ENCODE assay signal across 1 cellular context in the genomic region with DNA sequence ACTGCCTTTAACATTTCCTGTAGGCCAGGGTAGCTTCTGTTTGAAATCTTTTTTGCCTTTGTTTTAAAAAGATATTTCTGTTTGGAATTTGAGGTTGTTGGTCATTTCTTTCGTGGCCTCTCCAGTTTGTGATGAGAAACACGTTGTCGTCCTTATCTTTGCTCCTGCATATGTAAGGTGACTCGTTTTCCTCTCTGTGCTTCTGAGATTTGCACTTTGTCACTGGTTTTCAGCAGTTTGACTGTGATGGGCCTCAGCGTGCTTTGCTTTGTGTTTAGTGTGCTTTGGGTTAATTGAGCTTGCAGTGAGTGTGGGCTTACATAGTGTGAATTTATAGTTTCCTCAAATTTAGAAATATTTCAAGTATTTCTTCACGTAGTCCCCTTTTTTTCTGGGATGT.
TF ChIP-seq lines count a peak whose summit lies in the region.

No MANE protein-coding gene starts in this region.

TF ChIP-seq in WTC11, 78 proteins besides CTCF, POLR2A, EP300 and RAD21:
- TF ChIP-seq, protein P1, sequence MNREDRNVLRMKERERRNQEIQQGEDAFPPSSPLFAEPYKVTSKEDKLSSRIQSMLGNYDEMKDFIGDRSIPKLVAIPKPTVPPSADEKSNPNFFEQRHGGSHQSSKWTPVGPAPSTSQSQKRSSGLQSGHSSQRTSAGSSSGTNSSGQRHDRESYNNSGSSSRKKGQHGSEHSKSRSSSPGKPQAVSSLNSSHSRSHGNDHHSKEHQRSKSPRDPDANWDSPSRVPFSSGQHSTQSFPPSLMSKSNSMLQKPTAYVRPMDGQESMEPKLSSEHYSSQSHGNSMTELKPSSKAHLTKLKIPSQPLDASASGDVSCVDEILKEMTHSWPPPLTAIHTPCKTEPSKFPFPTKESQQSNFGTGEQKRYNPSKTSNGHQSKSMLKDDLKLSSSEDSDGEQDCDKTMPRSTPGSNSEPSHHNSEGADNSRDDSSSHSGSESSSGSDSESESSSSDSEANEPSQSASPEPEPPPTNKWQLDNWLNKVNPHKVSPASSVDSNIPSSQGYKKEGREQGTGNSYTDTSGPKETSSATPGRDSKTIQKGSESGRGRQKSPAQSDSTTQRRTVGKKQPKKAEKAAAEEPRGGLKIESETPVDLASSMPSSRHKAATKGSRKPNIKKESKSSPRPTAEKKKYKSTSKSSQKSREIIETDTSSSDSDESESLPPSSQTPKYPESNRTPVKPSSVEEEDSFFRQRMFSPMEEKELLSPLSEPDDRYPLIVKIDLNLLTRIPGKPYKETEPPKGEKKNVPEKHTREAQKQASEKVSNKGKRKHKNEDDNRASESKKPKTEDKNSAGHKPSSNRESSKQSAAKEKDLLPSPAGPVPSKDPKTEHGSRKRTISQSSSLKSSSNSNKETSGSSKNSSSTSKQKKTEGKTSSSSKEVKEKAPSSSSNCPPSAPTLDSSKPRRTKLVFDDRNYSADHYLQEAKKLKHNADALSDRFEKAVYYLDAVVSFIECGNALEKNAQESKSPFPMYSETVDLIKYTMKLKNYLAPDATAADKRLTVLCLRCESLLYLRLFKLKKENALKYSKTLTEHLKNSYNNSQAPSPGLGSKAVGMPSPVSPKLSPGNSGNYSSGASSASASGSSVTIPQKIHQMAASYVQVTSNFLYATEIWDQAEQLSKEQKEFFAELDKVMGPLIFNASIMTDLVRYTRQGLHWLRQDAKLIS (CRISPR knock-in tag; IDR thresholded peaks at IDR 0.05; ENCODE audit: borderline replicate concordance): no peak
- TF ChIP-seq GRHL2 (CRISPR knock-in tag; IDR thresholded peaks at IDR 0.05; ENCODE audit: insufficient replicate concordance, severe bottlenecking) (no peak), FOXK1 (CRISPR knock-in tag; IDR thresholded peaks at IDR 0.05) (no peak), NFYB (CRISPR knock-in tag; conservative IDR thresholded peaks at IDR 0.05; ENCODE audit: low read depth) (no peak), ATF1 (CRISPR knock-in tag; IDR thresholded peaks at IDR 0.05) (no peak), TEAD1 (CRISPR knock-in tag; IDR thresholded peaks at IDR 0.05) (no peak), ELF4 (CRISPR knock-in tag; IDR thresholded peaks at IDR 0.05; ENCODE audit: low read depth) (no peak), OVOL2 (CRISPR knock-in tag; IDR thresholded peaks at IDR 0.05; ENCODE audit: borderline replicate concordance) (no peak)
- TF ChIP-seq, protein P2, sequence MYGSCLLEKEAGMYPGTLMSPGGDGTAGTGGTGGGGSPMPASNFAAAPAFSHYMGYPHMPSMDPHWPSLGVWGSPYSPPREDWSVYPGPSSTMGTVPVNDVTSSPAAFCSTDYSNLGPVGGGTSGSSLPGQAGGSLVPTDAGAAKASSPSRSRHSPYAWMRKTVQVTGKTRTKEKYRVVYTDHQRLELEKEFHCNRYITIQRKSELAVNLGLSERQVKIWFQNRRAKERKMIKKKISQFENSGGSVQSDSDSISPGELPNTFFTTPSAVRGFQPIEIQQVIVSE (CRISPR knock-in tag; IDR thresholded peaks at IDR 0.05; ENCODE audit: borderline replicate concordance): no peak
- TF ChIP-seq, protein P3, sequence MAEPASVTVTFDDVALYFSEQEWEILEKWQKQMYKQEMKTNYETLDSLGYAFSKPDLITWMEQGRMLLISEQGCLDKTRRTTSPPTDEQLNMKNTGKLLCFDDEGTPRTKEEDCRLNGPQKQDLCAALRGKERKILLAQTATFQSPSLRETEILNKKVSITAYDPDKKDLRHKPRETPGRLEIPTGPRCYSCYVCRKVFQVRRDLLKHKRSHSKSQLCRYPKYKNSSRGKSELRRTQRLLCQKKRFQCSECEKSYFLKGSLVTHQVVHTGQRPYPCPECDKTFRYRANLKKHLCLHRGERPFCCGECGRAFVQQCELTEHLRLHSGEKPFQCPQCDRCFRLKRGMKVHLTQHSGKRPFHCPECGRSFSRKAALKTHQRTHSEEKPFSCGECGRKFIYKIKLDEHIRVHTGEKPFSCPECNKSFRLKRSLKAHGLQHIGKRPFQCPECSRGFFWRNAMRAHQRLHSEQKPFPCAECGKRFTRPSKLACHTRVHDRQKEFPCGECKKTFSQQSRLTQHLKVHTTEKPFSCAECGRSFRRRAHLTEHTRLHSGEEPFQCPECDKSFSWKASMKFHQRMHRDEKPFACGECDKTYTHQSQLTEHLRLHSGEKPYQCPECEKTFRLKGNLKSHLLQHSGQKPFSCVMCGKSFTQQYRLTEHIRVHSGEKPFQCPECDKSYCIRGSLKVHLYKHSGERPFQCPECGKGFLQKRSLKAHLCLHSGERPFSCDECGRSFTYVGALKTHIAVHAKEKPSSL (CRISPR knock-in tag; conservative IDR thresholded peaks at IDR 0.05): no peak
- TF ChIP-seq, protein P4, sequence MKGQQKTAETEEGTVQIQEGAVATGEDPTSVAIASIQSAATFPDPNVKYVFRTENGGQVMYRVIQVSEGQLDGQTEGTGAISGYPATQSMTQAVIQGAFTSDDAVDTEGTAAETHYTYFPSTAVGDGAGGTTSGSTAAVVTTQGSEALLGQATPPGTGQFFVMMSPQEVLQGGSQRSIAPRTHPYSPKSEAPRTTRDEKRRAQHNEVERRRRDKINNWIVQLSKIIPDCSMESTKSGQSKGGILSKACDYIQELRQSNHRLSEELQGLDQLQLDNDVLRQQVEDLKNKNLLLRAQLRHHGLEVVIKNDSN (CRISPR knock-in tag; IDR thresholded peaks at IDR 0.05): no peak
- TF ChIP-seq, protein P5, sequence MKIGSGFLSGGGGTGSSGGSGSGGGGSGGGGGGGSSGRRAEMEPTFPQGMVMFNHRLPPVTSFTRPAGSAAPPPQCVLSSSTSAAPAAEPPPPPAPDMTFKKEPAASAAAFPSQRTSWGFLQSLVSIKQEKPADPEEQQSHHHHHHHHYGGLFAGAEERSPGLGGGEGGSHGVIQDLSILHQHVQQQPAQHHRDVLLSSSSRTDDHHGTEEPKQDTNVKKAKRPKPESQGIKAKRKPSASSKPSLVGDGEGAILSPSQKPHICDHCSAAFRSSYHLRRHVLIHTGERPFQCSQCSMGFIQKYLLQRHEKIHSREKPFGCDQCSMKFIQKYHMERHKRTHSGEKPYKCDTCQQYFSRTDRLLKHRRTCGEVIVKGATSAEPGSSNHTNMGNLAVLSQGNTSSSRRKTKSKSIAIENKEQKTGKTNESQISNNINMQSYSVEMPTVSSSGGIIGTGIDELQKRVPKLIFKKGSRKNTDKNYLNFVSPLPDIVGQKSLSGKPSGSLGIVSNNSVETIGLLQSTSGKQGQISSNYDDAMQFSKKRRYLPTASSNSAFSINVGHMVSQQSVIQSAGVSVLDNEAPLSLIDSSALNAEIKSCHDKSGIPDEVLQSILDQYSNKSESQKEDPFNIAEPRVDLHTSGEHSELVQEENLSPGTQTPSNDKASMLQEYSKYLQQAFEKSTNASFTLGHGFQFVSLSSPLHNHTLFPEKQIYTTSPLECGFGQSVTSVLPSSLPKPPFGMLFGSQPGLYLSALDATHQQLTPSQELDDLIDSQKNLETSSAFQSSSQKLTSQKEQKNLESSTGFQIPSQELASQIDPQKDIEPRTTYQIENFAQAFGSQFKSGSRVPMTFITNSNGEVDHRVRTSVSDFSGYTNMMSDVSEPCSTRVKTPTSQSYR (CRISPR knock-in tag; IDR thresholded peaks at IDR 0.05): no peak
TF ChIP-seq in WTC11: peak in this region for 0.
